17 cellular contexts compared by ENCODE assay signal in genomic region chr11:93730108-93731107, GRCh38. TPM values are rescaled to one million over a fixed set of nuclear protein-coding genes. Genes with fewer than 3 reads are reported as not detected.
DNase-seq lines count a peak whose midpoint lies in the region; ATAC-seq, FAIRE-seq and TF ChIP-seq lines count a peak whose summit lies in the region.
"Had no signal": no experiment of that assay in that cellular context is flagged by ENCODE, and none has a peak within 500 bp of the region (broad histone marks: within the 10 kb centered on the region; RNA-seq: fewer than 3 reads in every experiment).

No MANE protein-coding gene starts in this region.

- H3K36me3 ChIP-seq in CD4-positive, alpha-beta memory T cell (ENCODE audit: insufficient read depth, low read length): peaks cover 69% of the 10 kb centered on the region
- H3K36me3 ChIP-seq in endothelial cell of umbilical vein (ENCODE audit: control insufficient read depth in 2 of 2, extremely low read depth in 1 of 2, insufficient read depth in 2 of 2, low read length in 2 of 2) (peaks cover 27 to 72% of the 10 kb centered on the region in 2 experiments), uterus (no peaks in the 10 kb centered on the region), gastroesophageal sphincter (peaks cover 22 to 100% of the 10 kb centered on the region in 2 donors)

- peaks cover 43 to 86% of the 10 kb centered on the region in 2 donors for H3K36me3 Mint-ChIP-seq in CD4-positive, alpha-beta memory T cell
- no peaks in the 10 kb centered on the region for H3K36me3 Mint-ChIP-seq in T-helper 17 cell (ENCODE audit: low read depth)

- ATAC-seq in GM18505 (IDR thresholded peaks at IDR 0.05; ENCODE audit: unreplicated experiment) (no peak), T-helper 17 cell (no peak), gastroesophageal sphincter (no peak)
- ATAC-seq: sciatic nerve had no signal

- CTCF ChIA-PET in CD4-positive, alpha-beta memory T cell (lab: Charles Lee; ENCODE audit: partially characterized antibody): interaction anchor here (1.3 kb wide), 1 partner anchor 9 kb away, joined by 3 read pairs; no protein-coding TSS in a partner anchor
- CTCF ChIA-PET in endothelial cell of umbilical vein (lab: Charles Lee): interaction anchor here (0.6 to 2.1 kb wide), 4 partner anchors 10 to 54 kb away, joined by 3 to 4 read pairs (median 3); partner anchors contain the start of gene MED17

- H3K9me3 ChIP-seq in CD4-positive, alpha-beta memory T cell (ENCODE audit: control insufficient read depth in 1 of 2, low read length in 2 of 2): no peaks in the 10 kb centered on the region
- no peaks in the 10 kb centered on the region for H3K9me3 ChIP-seq in T-helper 17 cell (ENCODE audit: control insufficient read depth, low read length, poor library complexity, severe bottlenecking)
- H3K9me3 ChIP-seq in endothelial cell of umbilical vein (replicated peaks; ENCODE audit: control insufficient read depth, insufficient read depth, low read length): no peaks in the 10 kb centered on the region
- H3K9me3 ChIP-seq in uterus: no peaks in the 10 kb centered on the region
- H3K9me3 ChIP-seq in gastroesophageal sphincter: no peaks in the 10 kb centered on the region
- H3K9me3 ChIP-seq: breast epithelium had no signal

- H2AFZ ChIP-seq in endothelial cell of umbilical vein (ENCODE audit: low read depth, low read length): no peak overlapping the region

- no peak for TF ChIP-seq CTCF in endothelial cell of umbilical vein (IDR thresholded peaks at IDR 0.05; ENCODE audit: extremely low read depth in 1 of 2, insufficient read depth in 1 of 2, low read depth in 1 of 2, low read length in 2 of 2)
- no peak for TF ChIP-seq CTCF in uterus (IDR thresholded peaks at IDR 0.05)
- no peak for TF ChIP-seq CTCF in gastroesophageal sphincter (IDR thresholded peaks at IDR 0.05)

- intact Hi-C loops in CD4-positive, alpha-beta memory T cell (cut with micrococcal nuclease): no loop called here
- intact Hi-C loops in endothelial cell of umbilical vein (cut with micrococcal nuclease) (no loop called here), uterus (cut with DNase I; ENCODE audit: low total_unique reads) (no loop called here)

- no peak overlapping the region for H3K27ac ChIP-seq in CD4-positive, alpha-beta memory T cell (ENCODE audit: low read depth, low read length)
- no peak overlapping the region for H3K27ac ChIP-seq in endothelial cell of umbilical vein (ENCODE audit: insufficient read depth, low read depth, low read length)
- no peak overlapping the region for H3K27ac ChIP-seq in uterus
- no peak overlapping the region for H3K27ac ChIP-seq in gastroesophageal sphincter
- H3K27ac ChIP-seq: breast epithelium, C4-2B had no signal

- no TSS peak for BruUV-seq in endothelial cell of umbilical vein (replicated peaks; lab: Mats Ljungman, UMichigan)

- H3K9me1 ChIP-seq in endothelial cell of umbilical vein (replicated peaks; ENCODE audit: control insufficient read depth, extremely low read depth, insufficient read depth, low read length): no peaks in the 10 kb centered on the region

- H3K27me3 ChIP-seq in CD4-positive, alpha-beta memory T cell (ENCODE audit: insufficient read depth, low read length): no peaks in the 10 kb centered on the region
- H3K27me3 ChIP-seq in endothelial cell of umbilical vein (ENCODE audit: control insufficient read depth in 2 of 2, insufficient read depth in 2 of 2, low read length in 2 of 2) (no peaks in the 10 kb centered on the region), uterus (no peaks in the 10 kb centered on the region), gastroesophageal sphincter (no peaks in the 10 kb centered on the region)
- H3K27me3 ChIP-seq: breast epithelium had no signal

- no peak overlapping the region for H3K4me3 Mint-ChIP-seq in CD4-positive, alpha-beta memory T cell
- H3K4me3 Mint-ChIP-seq in T-helper 17 cell: no peak overlapping the region
- H3K4me3 Mint-ChIP-seq: mesothelial cell of epicardium had no signal

- H3K9ac ChIP-seq in endothelial cell of umbilical vein (replicated peaks; ENCODE audit: extremely low read depth, insufficient read depth, low read length): no peak overlapping the region

- H3K4me2 ChIP-seq in endothelial cell of umbilical vein (ENCODE audit: insufficient read depth, low read length): no peak overlapping the region

- POLR2A ChIA-PET in CD4-positive, alpha-beta memory T cell (lab: Charles Lee; ENCODE audit: partially characterized antibody): interaction anchor here (10.2 kb wide), 1 partner anchor 8 kb away, joined by 115 read pairs; the partner anchor contains the start of genes C11orf54 and TAF1D
- POLR2A ChIA-PET in endothelial cell of umbilical vein (lab: Charles Lee): interaction anchor here (0.7 to 1.2 kb wide), 3 partner anchors 9 to 15 kb away, joined by 3 to 4 read pairs (median 3); partner anchors contain the start of genes C11orf54 and TAF1D

- no peak overlapping the region for H3K4me3 ChIP-seq in CD4-positive, alpha-beta memory T cell (ENCODE audit: low read length in 2 of 2)
- H3K4me3 ChIP-seq in endothelial cell of umbilical vein (replicated peaks in 1 of 3; ENCODE audit: insufficient read depth in 1 of 3, low read depth in 1 of 3, low read length in 3 of 3) (no peak overlapping the region), uterus (no peak overlapping the region), gastroesophageal sphincter (no peak overlapping the region)
- H3K4me3 ChIP-seq: breast epithelium had no signal

- H3K27ac Mint-ChIP-seq in CD4-positive, alpha-beta memory T cell: peak overlapping the region in 4 of 7 donors; percentile 18 to 64 (median 30)
- H3K27ac Mint-ChIP-seq in T-helper 17 cell: peak overlapping the region; percentile 82
- H3K27ac Mint-ChIP-seq: mesothelial cell of epicardium had no signal

- DNase-seq in CD4-positive, alpha-beta memory T cell: no peak
- DNase-seq in T-helper 17 cell: no peak
- DNase-seq in endothelial cell of umbilical vein (ENCODE audit: low read depth, low spot score): no peak
- no peak for DNase-seq in epidermal melanocyte (ENCODE audit: insufficient read length, low spot score)
- DNase-seq in uterus: no peak
- DNase-seq: activated CD4-positive, alpha-beta T cell treated with anti-CD3 and anti-CD28 coated beads, Interleukin-2, amount 50 U/mL, for 48 hours; activated gamma-delta T cell; NCI-H1048; nucleus accumbens; SHP77 treated with DMSO at 0.1 percent for 48 hours had no signal

- H3K79me2 ChIP-seq in endothelial cell of umbilical vein (ENCODE audit: control insufficient read depth, insufficient read depth, low read length): peaks cover 29% of the 10 kb centered on the region

- peaks cover 19 to 35% (median 24%) of the 10 kb centered on the region in 4 donors for H3K4me1 Mint-ChIP-seq in CD4-positive, alpha-beta memory T cell
- H3K4me1 Mint-ChIP-seq in T-helper 17 cell: peaks cover 13% of the 10 kb centered on the region

- no peak for TF ChIP-seq EP300 in gastroesophageal sphincter (IDR thresholded peaks at IDR 0.05)

- FAIRE-seq in endothelial cell of umbilical vein (lab: Jason Lieb, UNC): no peak
- FAIRE-seq: keratinocyte had no signal

- H4K20me1 ChIP-seq in endothelial cell of umbilical vein (replicated peaks; ENCODE audit: control insufficient read depth, extremely low read depth, insufficient read depth, low read length): peaks cover 5% of the 10 kb centered on the region

- H3K27me3 Mint-ChIP-seq in CD4-positive, alpha-beta memory T cell: no peaks in the 10 kb centered on the region
- no peaks in the 10 kb centered on the region for H3K27me3 Mint-ChIP-seq in T-helper 17 cell

- WGBS in gastroesophageal sphincter (ENCODE audit: low coverage in 1 of 2), 2 donors: 71 to 75% methylated on average over 5 of the region's 5 CpGs

- H3K9me3 Mint-ChIP-seq in CD4-positive, alpha-beta memory T cell: no peaks in the 10 kb centered on the region
- H3K9me3 Mint-ChIP-seq: mesothelial cell of epicardium had no signal

- peaks cover 31% of the 10 kb centered on the region for H3K4me1 ChIP-seq in CD4-positive, alpha-beta memory T cell (ENCODE audit: insufficient read depth, low read length)
- H3K4me1 ChIP-seq in endothelial cell of umbilical vein (ENCODE audit: control insufficient read depth, extremely low read depth, insufficient read depth, low read length) (peaks cover 9% of the 10 kb centered on the region), uterus (no peaks in the 10 kb centered on the region), gastroesophageal sphincter (peaks cover 0 to 4% (median 0%) of the 10 kb centered on the region in 3 donors)
- H3K4me1 ChIP-seq: breast epithelium had no signal

- dilution Hi-C loops in endothelial cell of umbilical vein (cut with MboI; ENCODE audit: extremely low pct_ligation_motif_present, low sequenced_read_pairs): no loop called here

- TF ChIP-seq POLR2A in GM18505 (IDR thresholded peaks at IDR 0.05; ENCODE audit: borderline replicate concordance, extremely low read depth, insufficient read depth, insufficient read length) (peak; percentile 49), endothelial cell of umbilical vein (IDR thresholded peaks at IDR 0.05; ENCODE audit: low read depth, low read length) (peak; percentile 26), uterus (IDR thresholded peaks at IDR 0.05) (no peak), gastroesophageal sphincter (IDR thresholded peaks at IDR 0.05) (no peak)

RNA-seq across cellular contexts. Expression of gene TAF1D, which starts 10.9 kb away (rescaled TPM):
- total RNA-seq in CD4-positive, alpha-beta memory T cell: 100 to 1,000 TPM; 198 to 199 TPM
- polyA plus RNA-seq in CD4-positive, alpha-beta memory T cell: 10 to 100 TPM; 17.4 to 29.8 TPM
- total RNA-seq in T-helper 17 cell (100 to 1,000 TPM; 129 to 143 TPM), endothelial cell of umbilical vein (172 and 181 TPM in 2 replicates), uterus (100 to 1,000 TPM in 3 of 4 donors, 10 to 100 TPM in 1; 46.1 to 431 (median 191) TPM), gastroesophageal sphincter (100 to 1,000 TPM in 1 of 4 donors, 10 to 100 TPM in 3; 28.3 to 114 (median 58.1) TPM)
- 39.7 and 60.7 TPM in 2 replicates for polyA plus RNA-seq in endothelial cell of umbilical vein
- 74.3 and 83.3 TPM in 2 replicates for polyA plus RNA-seq in endothelial cell of umbilical vein (2011; cell fraction: cytosol; rRNA removed)
- polyA plus RNA-seq in endothelial cell of umbilical vein (2011; cell fraction: nucleus; rRNA removed): 322 and 436 TPM in 2 replicates
- polyA plus RNA-seq in endothelial cell of umbilical vein (2012): 155 and 190 TPM in 2 replicates
- 49.6 and 68.3 TPM in 2 replicates for polyA minus RNA-seq in endothelial cell of umbilical vein
- 96.9 TPM for polyA minus RNA-seq in endothelial cell of umbilical vein (2011; cell fraction: cytosol; rRNA and poly(A)+ RNA removed)
- polyA minus RNA-seq in endothelial cell of umbilical vein (2011; cell fraction: nucleus; rRNA and poly(A)+ RNA removed): 205 and 310 TPM in 2 replicates

RNA-seq across cellular contexts. Expression of gene C11orf54, which starts 11.1 kb away (rescaled TPM):
- total RNA-seq in CD4-positive, alpha-beta memory T cell: 10 to 100 TPM; 31.2 to 36.4 TPM
- polyA plus RNA-seq in CD4-positive, alpha-beta memory T cell: 10 to 100 TPM; 13.0 to 17.4 TPM
- total RNA-seq in T-helper 17 cell (10 to 100 TPM; 12.1 to 13.9 TPM), endothelial cell of umbilical vein (17.7 and 18.7 TPM in 2 replicates), uterus (10 to 100 TPM; 13.3 to 57.2 (median 32.1) TPM), gastroesophageal sphincter (10 to 100 TPM; 33.8 to 81.4 (median 45.4) TPM)
- polyA plus RNA-seq in endothelial cell of umbilical vein: 3.2 and 4.2 TPM in 2 replicates
- polyA plus RNA-seq in endothelial cell of umbilical vein (2011; cell fraction: cytosol; rRNA removed): 6.3 and 8.2 TPM in 2 replicates
- polyA plus RNA-seq in endothelial cell of umbilical vein (2011; cell fraction: nucleus; rRNA removed): 14.7 and 14.9 TPM in 2 replicates
- 17.4 and 20.8 TPM in 2 replicates for polyA plus RNA-seq in endothelial cell of umbilical vein (2012)
- 3.5 and 5.0 TPM in 2 replicates for polyA minus RNA-seq in endothelial cell of umbilical vein
- 9.7 TPM for polyA minus RNA-seq in endothelial cell of umbilical vein (2011; cell fraction: cytosol; rRNA and poly(A)+ RNA removed)
- 6.6 and 10.0 TPM in 2 replicates for polyA minus RNA-seq in endothelial cell of umbilical vein (2011; cell fraction: nucleus; rRNA and poly(A)+ RNA removed)

RNA-seq across cellular contexts. Expression of gene MED17, which starts 53.7 kb away (rescaled TPM):
- total RNA-seq in CD4-positive, alpha-beta memory T cell: 10 to 100 TPM; 73.2 to 78.5 TPM
- polyA plus RNA-seq in CD4-positive, alpha-beta memory T cell: 10 to 100 TPM; 11.3 to 30.8 TPM
- total RNA-seq in T-helper 17 cell (10 to 100 TPM; 58.5 to 61.8 TPM), endothelial cell of umbilical vein (33.5 and 40.6 TPM in 2 replicates), uterus (10 to 100 TPM; 35.1 to 64.8 (median 56.4) TPM), gastroesophageal sphincter (10 to 100 TPM; 27.1 to 29.7 (median 28.2) TPM)
- polyA plus RNA-seq in endothelial cell of umbilical vein: 9.8 and 11.3 TPM in 2 replicates
- 11.0 and 11.7 TPM in 2 replicates for polyA plus RNA-seq in endothelial cell of umbilical vein (2011; cell fraction: cytosol; rRNA removed)
- polyA plus RNA-seq in endothelial cell of umbilical vein (2011; cell fraction: nucleus; rRNA removed): 43.2 and 49.1 TPM in 2 replicates
- polyA plus RNA-seq in endothelial cell of umbilical vein (2012): 21.4 and 27.4 TPM in 2 replicates
- polyA minus RNA-seq in endothelial cell of umbilical vein: 18.1 and 20.4 TPM in 2 replicates
- polyA minus RNA-seq in endothelial cell of umbilical vein (2011; cell fraction: cytosol; rRNA and poly(A)+ RNA removed): 24.5 TPM
- polyA minus RNA-seq in endothelial cell of umbilical vein (2011; cell fraction: nucleus; rRNA and poly(A)+ RNA removed): 58.9 and 59.8 TPM in 2 replicates

Comparison
In these comparisons a context has a peak if more than half of its experiments do, and no peak if none do; other contexts are left out.
1. POLR2A ChIP-seq: peak in GM18505 (single experiment) and endothelial cell of umbilical vein (single experiment); none in uterus (0 of 2) and gastroesophageal sphincter (0 of 2).